8 cellular contexts compared by ENCODE assay signal in the genomic region with DNA sequence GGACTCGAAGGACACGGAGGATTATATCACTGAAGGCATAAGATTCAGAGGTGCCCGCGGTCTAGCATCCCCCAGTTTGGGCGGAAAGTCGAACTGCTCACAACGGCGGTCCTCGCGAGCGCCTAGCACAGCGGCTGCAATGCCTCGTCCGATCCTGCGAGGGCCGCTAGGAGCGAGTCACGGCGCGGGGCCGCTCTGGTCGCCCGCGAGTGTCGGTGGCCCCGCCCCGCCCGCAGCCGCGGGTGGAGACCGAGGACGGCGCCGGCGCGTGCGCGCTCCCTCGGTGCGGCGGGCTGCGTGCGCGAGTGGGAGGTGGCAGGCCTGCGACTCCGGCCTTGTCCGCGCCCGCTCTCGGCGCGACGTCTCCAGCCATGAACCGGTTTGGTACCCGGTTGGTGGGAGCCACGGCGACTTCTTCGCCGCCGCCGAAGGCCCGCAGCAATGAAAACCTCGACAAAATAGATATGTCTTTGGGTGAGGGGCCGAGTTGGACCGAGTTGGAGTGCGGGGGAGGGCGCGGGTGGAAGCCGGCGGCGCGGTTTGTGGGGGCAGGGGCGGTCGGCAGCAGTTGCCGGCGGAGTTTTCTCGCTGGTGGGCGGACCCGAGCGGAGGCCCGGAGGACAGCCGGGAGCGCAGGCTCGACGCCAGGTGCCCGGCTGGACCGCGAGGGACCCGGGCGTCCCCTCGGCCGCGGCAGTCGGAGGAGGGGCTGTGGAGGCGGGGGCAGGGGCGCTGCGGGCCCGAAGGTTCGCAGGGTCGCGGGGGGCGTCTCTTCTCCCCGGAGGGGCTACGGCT. TPM values are rescaled to one million over a fixed set of nuclear protein-coding genes. Genes with fewer than 3 reads are reported as not detected.
DNase-seq lines count a peak whose midpoint lies in the region; ATAC-seq and TF ChIP-seq lines count a peak whose summit lies in the region.

A gene with protein sequence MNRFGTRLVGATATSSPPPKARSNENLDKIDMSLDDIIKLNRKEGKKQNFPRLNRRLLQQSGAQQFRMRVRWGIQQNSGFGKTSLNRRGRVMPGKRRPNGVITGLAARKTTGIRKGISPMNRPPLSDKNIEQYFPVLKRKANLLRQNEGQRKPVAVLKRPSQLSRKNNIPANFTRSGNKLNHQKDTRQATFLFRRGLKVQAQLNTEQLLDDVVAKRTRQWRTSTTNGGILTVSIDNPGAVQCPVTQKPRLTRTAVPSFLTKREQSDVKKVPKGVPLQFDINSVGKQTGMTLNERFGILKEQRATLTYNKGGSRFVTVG (plus strand): TSS at position 283 of the 795 bp plus-strand sequence. CDS start 89 bp downstream, at position 372.

- H3F3A ChIP-seq in GM23248 (ENCODE audit: insufficient read depth): peaks cover 31% of the 10 kb centered on the region

- POLR2A ChIA-PET in RWPE1 (lab: Yijun Ruan, JAX; ENCODE audit: low non-redundant PET): no interaction called here

- no peaks in the 10 kb centered on the region for H3K9me3 Mint-ChIP-seq in activated T-helper 17 cell treated with anti-CD3 and anti-CD28 coated beads, Interleukin-2, amount 50 U/mL, for 72 hours
- no peaks in the 10 kb centered on the region for H3K9me3 Mint-ChIP-seq in natural killer cell

- peak; percentile 76 for ATAC-seq in activated T-helper 17 cell treated with anti-CD3 and anti-CD28 coated beads, Interleukin-2, amount 50 U/mL, for 72 hours (replicated peaks)
- peak; percentile 83 to 93 (median 89) for ATAC-seq in natural killer cell

- peak; percentile 52 for TF ChIP-seq CTCF in LNCAP (IDR thresholded peaks at IDR 0.05)
- TF ChIP-seq CTCF in RWPE1 (conservative IDR thresholded peaks at IDR 0.05; ENCODE audit: low read depth): peak; percentile 72
- TF ChIP-seq CTCF in fibroblast of mammary gland (conservative IDR thresholded peaks at IDR 0.05; ENCODE audit: control insufficient read depth, insufficient read depth, low read depth, low read length): peak; percentile 17
- TF ChIP-seq CTCF in natural killer cell (IDR thresholded peaks at IDR 0.05): peak; percentile 47

- H3K9me3 ChIP-seq in GM23248 (ENCODE audit: low read depth): no peaks in the 10 kb centered on the region

- peaks cover 20% of the 10 kb centered on the region for H4K20me1 ChIP-seq in GM23248 (ENCODE audit: insufficient read depth)

- peaks cover 5% of the 10 kb centered on the region for H3K36me3 Mint-ChIP-seq in activated T-helper 17 cell treated with anti-CD3 and anti-CD28 coated beads, Interleukin-2, amount 50 U/mL, for 72 hours (ENCODE audit: low read depth)
- H3K36me3 Mint-ChIP-seq in natural killer cell: no peaks in the 10 kb centered on the region

- intact Hi-C loops in natural killer cell (cut with micrococcal nuclease): loop anchor here (1.0 to 5.0 kb wide), 3 partner anchors 12 to 42 kb away; a partner anchor contains a TSS

- H3K4me3 ChIP-seq in GM23248 (peak within 1 kb of the TSS; percentile 84), fibroblast of mammary gland (ENCODE audit: control insufficient read depth, low read depth, low read length) (peak within 1 kb of the TSS; percentile 86)

- 0 to 3% methylated on average over 80 to 90 of the region's 104 CpGs for WGBS in GM23248 (ENCODE audit: low coverage in 1 of 2, low lambda C conversion rate in 2 of 2, missing lambda C conversion rate in 2 of 2), 2 experiments

- H3K4me1 Mint-ChIP-seq in activated T-helper 17 cell treated with anti-CD3 and anti-CD28 coated beads, Interleukin-2, amount 50 U/mL, for 72 hours: peaks cover 25% of the 10 kb centered on the region
- peaks cover 41 to 48% of the 10 kb centered on the region in 2 donors for H3K4me1 Mint-ChIP-seq in natural killer cell

- peak within 1 kb of the TSS; percentile 95 for H3K4me3 Mint-ChIP-seq in activated T-helper 17 cell treated with anti-CD3 and anti-CD28 coated beads, Interleukin-2, amount 50 U/mL, for 72 hours
- peak within 1 kb of the TSS; percentile 97 for H3K4me3 Mint-ChIP-seq in natural killer cell

- peaks cover 17% of the 10 kb centered on the region; the same call in 1 of the 2 replicates for H3K4me1 ChIP-seq in GM23248 (ENCODE audit: insufficient read depth)

- H3K27me3 Mint-ChIP-seq in activated T-helper 17 cell treated with anti-CD3 and anti-CD28 coated beads, Interleukin-2, amount 50 U/mL, for 72 hours: no peaks in the 10 kb centered on the region
- no peaks in the 10 kb centered on the region for H3K27me3 Mint-ChIP-seq in natural killer cell (ENCODE audit: low read depth in 2 of 2)

- CTCF ChIA-PET in RWPE1 (lab: Yijun Ruan, JAX): no interaction called here

- H2AFZ ChIP-seq in GM23248: peak within 1 kb of the TSS; percentile 89

- in situ Hi-C loops in GM23248 (cut with MboI): no loop called here

- peak within 1 kb of the TSS; percentile 73 for H3K27ac ChIP-seq in GM23248
- peak within 1 kb of the TSS; percentile 96 for H3K27ac ChIP-seq in RWPE1

- H3K27me3 ChIP-seq in GM23248 (replicated peaks; ENCODE audit: insufficient read depth): no peaks in the 10 kb centered on the region

- peak; percentile 89 for DNase-seq in Daoy (ENCODE audit: low read depth)
- peak; percentile 96 for DNase-seq in GM23248
- peak; percentile 82 for DNase-seq in RWPE1 (ENCODE audit: low spot score)
- peak; percentile 73 for DNase-seq in fibroblast of mammary gland (ENCODE audit: low read depth)
- peak; percentile 89 for DNase-seq in natural killer cell
- peak; percentile 77 to 93 (median 85) for DNase-seq in stimulated activated naive CD4-positive, alpha-beta T cell (lab: John Stamatoyannopoulos, UW)

- H3K9ac ChIP-seq in GM23248: peak within 1 kb of the TSS; percentile 83

- peak within 1 kb of the TSS; percentile 86 for H3K4me2 ChIP-seq in GM23248 (ENCODE audit: unreplicated experiment)

- H3K79me2 ChIP-seq in GM23248 (ENCODE audit: insufficient read depth): peaks cover 41% of the 10 kb centered on the region

- H3K27ac Mint-ChIP-seq in activated T-helper 17 cell treated with anti-CD3 and anti-CD28 coated beads, Interleukin-2, amount 50 U/mL, for 72 hours: peak within 1 kb of the TSS; percentile 93
- H3K27ac Mint-ChIP-seq in natural killer cell: peak within 1 kb of the TSS; percentile 87 to 90

- H3K9me2 ChIP-seq in GM23248 (ENCODE audit: insufficient read depth): no peaks in the 10 kb centered on the region

- H3K36me3 ChIP-seq in GM23248 (ENCODE audit: low read depth): no peaks in the 10 kb centered on the region

RNA-seq across cellular contexts. Expression of the gene that starts here (rescaled TPM):
- 55.8 and 63.3 TPM in 2 replicates for total RNA-seq in Daoy (2014; rRNA removed; shearing (Covaris generic))
- 42.0 and 71.5 TPM in 2 replicates for total RNA-seq in GM23248 (2014; rRNA removed; shearing (Covaris generic))
- 90.4 and 91.8 TPM in 2 replicates for polyA plus RNA-seq in GM23248 (2016; fragmentation: Nextera tagmentation; extraction: Ambion mirVana)
- total RNA-seq in activated T-helper 17 cell treated with anti-CD3 and anti-CD28 coated beads, Interleukin-2, amount 50 U/mL, for 72 hours: 10 to 100 TPM; 14.5 to 23.7 TPM
- total RNA-seq in natural killer cell: 10 to 100 TPM; 58.0 to 75.6 (median 72.2) TPM

Comparison
In these comparisons a context has a peak if more than half of its experiments do, and no peak if none do; other contexts are left out.
1. Peak in every context shown above with its lines: DNase-seq, ATAC-seq, H3K4me3 ChIP-seq and H3K27ac ChIP-seq.
2. CTCF ChIP-seq: peak in every context shown above with its lines; median percentile 72 in RWPE1; 52 in LNCAP; 47 in natural killer cell; 17 in fibroblast of mammary gland.